Comparison of ENCODE assay signal across 8 cellular contexts in the genomic region with DNA sequence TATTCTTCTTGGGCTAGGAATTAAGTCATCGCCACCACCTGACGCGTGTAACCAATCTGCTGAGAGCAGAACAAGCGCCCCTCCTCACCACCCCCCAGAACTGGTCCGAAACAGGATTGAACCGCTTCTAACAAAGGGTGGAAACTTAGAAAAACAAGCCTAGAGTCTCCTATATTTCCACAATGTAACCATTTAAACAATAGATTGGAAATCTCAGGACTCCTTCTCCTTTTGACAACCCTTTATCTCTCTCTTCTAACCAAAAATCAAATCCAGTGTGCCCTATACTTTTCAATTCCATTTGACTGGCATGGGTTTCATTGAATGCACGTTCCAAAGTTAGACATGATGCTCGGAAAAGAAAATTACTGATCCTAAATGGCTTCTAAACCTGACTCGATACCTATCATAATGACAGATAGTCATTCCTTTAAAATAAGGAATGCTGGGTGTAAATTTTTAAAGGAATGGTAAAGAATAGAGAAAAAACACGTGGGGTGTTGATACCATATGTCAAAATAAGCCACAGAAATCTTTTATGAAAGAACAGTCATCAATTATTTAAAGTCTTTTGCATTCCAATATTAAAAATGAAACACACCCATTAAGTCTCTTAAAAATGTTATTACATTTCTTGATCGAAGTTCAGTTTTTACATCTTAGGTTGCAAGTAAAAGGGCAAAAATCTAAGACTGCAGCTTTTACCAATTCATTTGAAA. TPM values are rescaled to one million over a fixed set of nuclear protein-coding genes. Genes with fewer than 3 reads are reported as not detected.
DNase-seq lines count a peak whose midpoint lies in the region; ATAC-seq and TF ChIP-seq lines count a peak whose summit lies in the region.

No MANE protein-coding gene starts in this region.

- WGBS in testis, 2 donors: 0% methylated on average over 11 of the region's 11 CpGs

- H3K4me1 Mint-ChIP-seq in activated naive CD4-positive, alpha-beta T cell treated with anti-CD3 and anti-CD28 coated beads, Interleukin-2, amount 50 U/mL, for 24 hours: peaks cover 38% of the 10 kb centered on the region

- H3K27ac ChIP-seq in SJCRH30 (peak overlapping the region; percentile 98), testis (peak overlapping the region; percentile 99 to 100)

- H3K4me1 ChIP-seq in Loucy (ENCODE audit: insufficient read depth, low read length, poor library complexity, severe bottlenecking) (peaks cover 18% of the 10 kb centered on the region), SJCRH30 (peaks cover 4% of the 10 kb centered on the region), testis (peaks cover 12% of the 10 kb centered on the region)

- intact Hi-C loops in testis (cut with DNase I; ENCODE audit: low total_unique reads): loop anchor here (2.0 kb wide), 1 partner anchor 279 kb away; no protein-coding TSS in a partner anchor

- DNase-seq in Ammon's horn (ENCODE audit: low spot score): peak; percentile 94
- DNase-seq in SJCRH30: peak; percentile 70 to 72
- DNase-seq in glomerular visceral epithelial cell (ENCODE audit: extremely low spot score): peak; percentile 84
- DNase-seq in omental fat pad (ENCODE audit: low spot score): peak; percentile 38
- DNase-seq in testis: peak; percentile 92

- H3K4me3 ChIP-seq in Loucy (ENCODE audit: low read length, poor library complexity, severe bottlenecking) (peak overlapping the region; percentile 96), SJCRH30 (peak overlapping the region; percentile 81), testis (peak overlapping the region; percentile 75 to 90)

- TF ChIP-seq POLR2A in testis (IDR thresholded peaks at IDR 0.05): no peak

- no peak for TF ChIP-seq CTCF in Loucy (conservative IDR thresholded peaks at IDR 0.05; ENCODE audit: low read length)
- TF ChIP-seq CTCF in omental fat pad (IDR thresholded peaks at IDR 0.05): no peak
- no peak for TF ChIP-seq CTCF in testis (IDR thresholded peaks at IDR 0.05)

- H3K9me3 ChIP-seq in Loucy (ENCODE audit: insufficient read depth, low read depth, low read length) (no peaks in the 10 kb centered on the region), SJCRH30 (replicated peaks) (no peaks in the 10 kb centered on the region), testis (no peaks in the 10 kb centered on the region)

- peak overlapping the region; percentile 75 for H3K4me2 ChIP-seq in Loucy (ENCODE audit: low read depth, low read length, poor library complexity, severe bottlenecking)

- peaks cover 47% of the 10 kb centered on the region for H3K79me2 ChIP-seq in Loucy (ENCODE audit: insufficient read depth, low read length)

- no peaks in the 10 kb centered on the region for H3F3A ChIP-seq in Loucy (ENCODE audit: low read depth)

- peak overlapping the region; percentile 100 for H3K9ac ChIP-seq in Loucy (ENCODE audit: low read depth, low read length, poor library complexity, severe bottlenecking)

- peaks cover 10% of the 10 kb centered on the region for H3K36me3 Mint-ChIP-seq in activated naive CD4-positive, alpha-beta T cell treated with anti-CD3 and anti-CD28 coated beads, Interleukin-2, amount 50 U/mL, for 24 hours

- no peaks in the 10 kb centered on the region for H3K9me3 Mint-ChIP-seq in activated naive CD4-positive, alpha-beta T cell treated with anti-CD3 and anti-CD28 coated beads, Interleukin-2, amount 50 U/mL, for 24 hours

- ATAC-seq in GM19463 (IDR thresholded peaks at IDR 0.05; ENCODE audit: unreplicated experiment) (peak; percentile 8), omental fat pad (ENCODE audit: low FRiP score) (peak; percentile 33)

- H3K27me3 ChIP-seq in Loucy (ENCODE audit: insufficient read depth, low read length, poor library complexity, severe bottlenecking) (no peaks in the 10 kb centered on the region), SJCRH30 (no peaks in the 10 kb centered on the region), testis (no peaks in the 10 kb centered on the region)

- peak overlapping the region; percentile 97 for H3K4me3 Mint-ChIP-seq in activated naive CD4-positive, alpha-beta T cell treated with anti-CD3 and anti-CD28 coated beads, Interleukin-2, amount 50 U/mL, for 24 hours

- no peaks in the 10 kb centered on the region for H3K9me2 ChIP-seq in Loucy (replicated peaks; ENCODE audit: low read depth, low read length)

- peak overlapping the region; percentile 54; the same call in 1 of the 2 replicates for H2AFZ ChIP-seq in Loucy (ENCODE audit: low read length)

- no peaks in the 10 kb centered on the region for H3K27me3 Mint-ChIP-seq in activated naive CD4-positive, alpha-beta T cell treated with anti-CD3 and anti-CD28 coated beads, Interleukin-2, amount 50 U/mL, for 24 hours

- H4K20me1 ChIP-seq in Loucy (ENCODE audit: insufficient read depth, low read length, poor library complexity, severe bottlenecking): no peaks in the 10 kb centered on the region

- peaks cover 3% of the 10 kb centered on the region for H3K36me3 ChIP-seq in Loucy (ENCODE audit: insufficient read depth, low read length)
- peaks cover 15% of the 10 kb centered on the region for H3K36me3 ChIP-seq in SJCRH30
- H3K36me3 ChIP-seq in testis (ENCODE audit: low read depth, missing control alignments): no peaks in the 10 kb centered on the region

- peak overlapping the region; percentile 98 for H3K27ac Mint-ChIP-seq in activated naive CD4-positive, alpha-beta T cell treated with anti-CD3 and anti-CD28 coated beads, Interleukin-2, amount 50 U/mL, for 24 hours

RNA-seq across cellular contexts. Expression of gene ARRDC3, which starts 1.2 kb away (rescaled TPM):
- 27.6 and 33.4 TPM in 2 replicates for total RNA-seq in SJCRH30 (2014; rRNA removed; shearing (Covaris generic))
- 10 to 100 TPM; 36.8 to 87.0 (median 61.0) TPM for total RNA-seq in omental fat pad
- total RNA-seq in testis: 10 to 100 TPM; 47.6 to 53.4 TPM
- polyA plus RNA-seq in testis (ENCODE audit: insufficient read depth, low read depth, low replicate concordance): 30.5 TPM

Comparison
In these comparisons a context has a peak if more than half of its experiments do, and no peak if none do; other contexts are left out.
1. Peak in every context shown above with its lines: DNase-seq, ATAC-seq, H3K4me3 ChIP-seq and H3K27ac ChIP-seq.
2. DNase-seq: peak in every context shown above with its lines; median percentile 94 in Ammon's horn; 92 in testis; 84 in glomerular visceral epithelial cell; 71 in SJCRH30; 38 in omental fat pad.